Comparison of ENCODE assay signal across 21 cellular contexts in the genomic region with DNA sequence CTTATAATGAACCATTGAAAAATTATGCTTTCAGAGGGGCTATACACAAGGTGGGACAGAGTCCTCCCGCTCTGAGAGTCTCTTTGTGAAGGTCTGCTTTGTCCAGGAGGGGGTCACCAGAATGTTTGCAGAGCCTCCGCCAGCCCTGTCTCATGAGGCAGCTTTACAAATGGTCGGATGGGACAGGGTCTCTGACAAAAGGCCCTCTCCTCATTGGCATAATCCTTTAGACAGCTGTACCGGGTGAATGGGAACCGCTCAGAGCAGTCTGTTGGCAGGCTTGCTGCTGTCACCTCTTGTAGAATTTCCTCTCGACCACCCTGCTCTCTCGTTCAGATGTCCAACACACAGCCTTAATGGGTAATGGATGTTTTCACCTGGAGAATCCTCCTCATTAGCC. TPM values are rescaled to one million over a fixed set of nuclear protein-coding genes. Genes with fewer than 3 reads are reported as not detected.
A peak's percentile ranks its signal among the peaks of the same experiment; 100 is the strongest.
DNase-seq lines count a peak whose midpoint lies in the region; ATAC-seq and TF ChIP-seq lines count a peak whose summit lies in the region.
"Had no signal": no experiment of that assay in that cellular context is flagged by ENCODE, and none has a peak within 500 bp of the region (broad histone marks: within the 10 kb centered on the region; RNA-seq: fewer than 3 reads in every experiment).

No MANE protein-coding gene starts in this region.

- H3K9me3 ChIP-seq in PC-3 (ENCODE audit: low read length): no peaks in the 10 kb centered on the region
- no peaks in the 10 kb centered on the region for H3K9me3 ChIP-seq in left lung
- H3K9me3 ChIP-seq: BLaER1, Peyer's patch, SK-N-SH had no signal

- H3K9ac ChIP-seq in PC-3 (ENCODE audit: low read length): no peak overlapping the region; the same call in 1 of the 2 replicates
- H3K9ac ChIP-seq: BLaER1, SK-N-SH had no signal

- H3K79me2 ChIP-seq in PC-3 (ENCODE audit: low read length): no peaks in the 10 kb centered on the region

- DNase-seq in NCI-H82 (lab: John Stamatoyannopoulos, UW) (peak; percentile 11), NCI-H82 treated with DMSO at 0.1 percent for 48 hours (lab: John Stamatoyannopoulos, UW; ENCODE audit: unreplicated experiment) (no peak), PC-3 (no peak), cerebellar cortex (ENCODE audit: low spot score) (peak; percentile 38), left lung (no peak)
- no peak for DNase-seq in stimulated activated CD4-positive, alpha-beta T cell treated with anti-CD3 and anti-CD28 coated beads, Interleukin-1b, Interleukin-23, amount 100 ng/mL, for 48 hours
- no peak for DNase-seq in activated naive CD4-positive, alpha-beta T cell treated with anti-CD3 and anti-CD28 coated beads, Interleukin-2, amount 50 U/mL, for 72 hours (ENCODE audit: low spot score in 2 of 2)
- DNase-seq: Caco-2; CD4-positive, alpha-beta memory T cell; GF-D8; NCI-H1048; NCI-H1417; NCI-H1694; NCI-H2029 treated with DMSO at 0.1 percent for 48 hours; NCI-H748 treated with DMSO at 0.1 percent for 48 hours; Peyer's patch; SIG-M5; SK-N-SH had no signal

- no peak overlapping the region for H3K27ac Mint-ChIP-seq in activated naive CD4-positive, alpha-beta T cell treated with anti-CD3 and anti-CD28 coated beads, Interleukin-2, amount 50 U/mL, for 72 hours
- H3K27ac Mint-ChIP-seq: CD4-positive, alpha-beta memory T cell had no signal

- no peak overlapping the region for H3K4me2 ChIP-seq in PC-3 (ENCODE audit: low read length)
- H3K4me2 ChIP-seq: BLaER1, SK-N-SH had no signal

- no peaks in the 10 kb centered on the region for H3K36me3 ChIP-seq in PC-3 (ENCODE audit: low read depth, low read length)
- no peaks in the 10 kb centered on the region for H3K36me3 ChIP-seq in left lung
- H3K36me3 ChIP-seq: BLaER1, Peyer's patch had no signal

- no peak overlapping the region for H2AFZ ChIP-seq in PC-3 (ENCODE audit: low read length)

- no peak overlapping the region for H3K4me3 ChIP-seq in PC-3 (ENCODE audit: low read length)
- no peak overlapping the region for H3K4me3 ChIP-seq in left lung
- H3K4me3 ChIP-seq: BLaER1, Peyer's patch had no signal

- H3K27me3 ChIP-seq in PC-3 (ENCODE audit: low read length) (no peaks in the 10 kb centered on the region), left lung (peaks cover 0 to 6% of the 10 kb centered on the region in 2 donors)
- H3K27me3 ChIP-seq: BLaER1, Peyer's patch had no signal

- CTCF ChIA-PET in PC-3 (lab: Charles Lee): no interaction called here

- ATAC-seq in PC-3 (no peak), left lung (no peak)
- no peak for ATAC-seq in activated naive CD4-positive, alpha-beta T cell treated with anti-CD3 and anti-CD28 coated beads, Interleukin-2, amount 50 U/mL, for 72 hours

- intact Hi-C loops in PC-3 (cut with micrococcal nuclease) (loop anchor here (1.0 kb wide), 1 partner anchor 37 kb away; no protein-coding TSS in a partner anchor), left lung (cut with DNase I) (no loop called here)

- POLR2A ChIA-PET in PC-3 (lab: Charles Lee; ENCODE audit: unreplicated experiment): interaction anchor here (0.6 to 1.3 kb wide), 2 partner anchors 44 to 163 kb away, joined by 3 read pairs; no protein-coding TSS in a partner anchor

- no peaks in the 10 kb centered on the region; the same call in 1 of the 2 replicates for H3K9me2 ChIP-seq in PC-3 (replicated peaks; ENCODE audit: low read length)
- H3K9me2 ChIP-seq: SK-N-SH had no signal

- no peaks in the 10 kb centered on the region for H4K20me1 ChIP-seq in PC-3 (ENCODE audit: low read length)
- H4K20me1 ChIP-seq: BLaER1 had no signal

- H3K36me3 Mint-ChIP-seq in activated naive CD4-positive, alpha-beta T cell treated with anti-CD3 and anti-CD28 coated beads, Interleukin-2, amount 50 U/mL, for 72 hours: no peaks in the 10 kb centered on the region
- H3K36me3 Mint-ChIP-seq: CD4-positive, alpha-beta memory T cell had no signal

- H3K27ac ChIP-seq in PC-3 (ENCODE audit: low read length) (peak overlapping the region; percentile 72), left lung (no peak overlapping the region)
- H3K27ac ChIP-seq: BLaER1, HL-60, Peyer's patch had no signal

- H3K4me1 ChIP-seq in PC-3 (ENCODE audit: insufficient read depth, low read length) (peaks cover 34% of the 10 kb centered on the region), left lung (peaks cover 0 to 5% of the 10 kb centered on the region in 2 donors)
- H3K4me1 ChIP-seq: Caco-2, Peyer's patch had no signal

- BruUV-seq in PC-3 (replicated peaks; lab: Mats Ljungman, UMichigan): no TSS peak

- H3F3A ChIP-seq in PC-3 (ENCODE audit: low read length, unreplicated experiment): no peaks in the 10 kb centered on the region

- H3K9me3 Mint-ChIP-seq in activated naive CD4-positive, alpha-beta T cell treated with anti-CD3 and anti-CD28 coated beads, Interleukin-2, amount 50 U/mL, for 72 hours: peaks cover 0 to 10% of the 10 kb centered on the region in 2 donors
- H3K9me3 Mint-ChIP-seq: CD4-positive, alpha-beta memory T cell; IgD-negative memory B cell had no signal

- TF ChIP-seq CTCF in PC-3 (conservative IDR thresholded peaks at IDR 0.05; ENCODE audit: low read depth, low read length) (no peak), left lung (IDR thresholded peaks at IDR 0.05) (no peak)

RNA-seq across cellular contexts. Expression of a gene that starts 40.2 kb away (rescaled TPM):
- total RNA-seq in PC-3 (2014; rRNA removed): 101 and 114 TPM in 2 replicates
- total RNA-seq in left lung: 10 to 100 TPM; 42.6 to 60.0 TPM
- total RNA-seq in activated naive CD4-positive, alpha-beta T cell treated with anti-CD3 and anti-CD28 coated beads, Interleukin-2, amount 50 U/mL, for 72 hours: 100 to 1,000 TPM in 1 of 2 donors, 10 to 100 TPM in 1; 36.1 to 101 TPM

Comparison
In these comparisons a context has a peak if more than half of its experiments do, and no peak if none do; other contexts are left out.
1. DNase-seq: peak in NCI-H82 (single experiment) and cerebellar cortex (single experiment); none in NCI-H82 treated with DMSO at 0.1 percent for 48 hours (single experiment), PC-3 (single experiment), left lung (0 of 2), stimulated activated CD4-positive, alpha-beta T cell treated with anti-CD3 and anti-CD28 coated beads, Interleukin-1b, Interleukin-23, amount 100 ng/mL, for 48 hours (single experiment) and activated naive CD4-positive, alpha-beta T cell treated with anti-CD3 and anti-CD28 coated beads, Interleukin-2, amount 50 U/mL, for 72 hours (0 of 2).